Comparison of ENCODE assay signal across 14 cellular contexts in the genomic region with DNA sequence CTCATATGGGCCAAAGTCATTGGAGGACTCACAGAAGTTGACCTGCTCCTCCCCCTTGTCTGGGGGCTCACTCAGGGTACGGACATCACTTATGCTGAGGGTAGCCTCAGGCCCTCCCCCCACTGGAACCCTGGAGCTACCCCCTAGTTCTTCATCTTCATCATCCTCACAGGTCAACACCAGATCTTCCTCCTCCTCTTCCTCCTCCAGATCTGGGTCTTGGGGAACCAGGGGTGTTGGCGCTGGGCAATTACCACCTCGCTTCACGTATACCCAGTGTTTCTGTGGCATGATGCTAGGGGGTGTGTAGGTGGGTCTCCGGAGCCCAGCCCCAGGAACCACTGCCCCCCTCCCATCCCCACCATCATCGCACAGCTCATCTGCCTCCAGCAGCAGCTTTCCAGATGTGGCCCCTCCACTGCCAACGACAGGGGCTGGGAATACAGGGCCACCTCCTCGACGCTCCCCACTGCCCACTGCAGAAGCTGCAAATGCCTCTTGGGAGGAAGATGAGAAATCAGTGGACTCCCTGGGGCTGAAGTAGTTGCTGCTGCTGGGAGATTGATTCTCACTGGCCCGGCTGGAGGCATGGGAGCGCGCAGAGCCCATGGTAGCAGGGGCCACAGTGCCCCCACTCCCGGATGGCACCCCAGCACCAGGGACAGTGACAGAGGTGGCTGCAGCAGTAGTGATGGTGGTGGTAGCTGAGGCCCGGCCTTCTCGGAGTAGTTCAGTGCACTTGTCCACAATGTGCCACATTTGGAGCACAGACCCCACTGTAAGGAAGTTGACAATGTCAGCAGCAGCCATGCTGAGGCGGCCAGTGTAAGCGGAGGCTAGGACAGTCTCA. TPM values are rescaled to one million over a fixed set of nuclear protein-coding genes. Genes with fewer than 3 reads are reported as not detected.
A peak's percentile ranks its signal among the peaks of the same experiment; 100 is the strongest.
DNase-seq lines count a peak whose midpoint lies in the region; ATAC-seq, FAIRE-seq and TF ChIP-seq lines count a peak whose summit lies in the region.
"Had no signal": no experiment of that assay in that cellular context is flagged by ENCODE, and none has a peak within 500 bp of the region (broad histone marks: within the 10 kb centered on the region; RNA-seq: fewer than 3 reads in every experiment).

No MANE protein-coding gene starts in this region.

- in situ Hi-C loops in HepG2 (cut with HindIII; ENCODE audit: extremely low pct_ligation_motif_present, low pct_unique_long_range_greater_than_20kb): no loop called here

- TF ChIP-seq EP300 in HepG2 (IDR thresholded peaks at IDR 0.05; ENCODE audit: low read depth in 2 of 2, low read length in 2 of 2) (no peak), HepG2 (CRISPR knock-in tag; IDR thresholded peaks at IDR 0.05; ENCODE audit: borderline replicate concordance) (no peak)

- H3K9ac ChIP-seq in HepG2 (ENCODE audit: insufficient read depth, low read depth, low read length): no peak overlapping the region

- WGBS in HepG2 (ENCODE audit: low lambda C conversion rate): 93% methylated on average over 15 of the region's 17 CpGs
- 93% methylated on average over 2 of the region's 17 CpGs for whole genome bisulfite sequencing in right lobe of liver (ENCODE audit: insufficient coverage, low coverage, low lambda C conversion rate, missing lambda C conversion rate)

- no peak for TF ChIP-seq RAD21 in HepG2 (CRISPR knock-in tag; IDR thresholded peaks at IDR 0.05)

- H3K4me1 ChIP-seq in HepG2 (ENCODE audit: insufficient read depth, low read length): peaks cover 52% of the 10 kb centered on the region
- peaks cover 0 to 53% (median 6%) of the 10 kb centered on the region in 4 donors for H3K4me1 ChIP-seq in right lobe of liver
- H3K4me1 ChIP-seq in vagina: peaks cover 74% of the 10 kb centered on the region

- no peak overlapping the region for H3K27ac Mint-ChIP-seq in activated naive CD8-positive, alpha-beta T cell treated with anti-CD3 and anti-CD28 coated beads, Interleukin-2, amount 50 U/mL, for 24 hours
- peak overlapping the region; percentile 59 for H3K27ac Mint-ChIP-seq in nephron progenitor cell

- H3K4me3 ChIP-seq in HepG2 (replicated peaks in 1 of 3; ENCODE audit: insufficient read depth in 1 of 3, low read depth in 2 of 3, low read length in 3 of 3) (no peak overlapping the region), right lobe of liver (no peak overlapping the region), vagina (no peak overlapping the region)

- peaks cover 3% of the 10 kb centered on the region; the same call in 1 of the 2 replicates for H4K20me1 ChIP-seq in HepG2 (ENCODE audit: insufficient read depth, low read length)

- H3K4me2 ChIP-seq in HepG2 (ENCODE audit: low read depth, low read length): no peak overlapping the region

- CTCF ChIA-PET in HepG2 (lab: Yijun Ruan, JAX; ENCODE audit: low intra/inter-chr PET ratio, low total read pairs): no interaction called here

- H3K9me3 Mint-ChIP-seq in activated naive CD8-positive, alpha-beta T cell treated with anti-CD3 and anti-CD28 coated beads, Interleukin-2, amount 50 U/mL, for 24 hours: no peaks in the 10 kb centered on the region
- H3K9me3 Mint-ChIP-seq in nephron progenitor cell: no peaks in the 10 kb centered on the region

- POLR2A ChIA-PET in HepG2 (lab: Yijun Ruan, JAX): interaction anchor here (2.3 to 3.3 kb wide), 2 partner anchors 27 to 117 kb away, joined by 10 to 26 read pairs; partner anchors contain the start of genes PFDN6 and WDR46

- TF ChIP-seq POLR2A in HepG2 (IDR thresholded peaks at IDR 0.05; ENCODE audit: insufficient read depth in 1 of 2, low read depth in 2 of 2, low read length in 2 of 2) (no peak), right lobe of liver (IDR thresholded peaks at IDR 0.05) (no peak), vagina (IDR thresholded peaks at IDR 0.05) (no peak)

- H3K79me2 ChIP-seq in HepG2 (ENCODE audit: insufficient read depth, low read length): peaks cover 27% of the 10 kb centered on the region

- no peak for FAIRE-seq in HepG2 (lab: Jason Lieb, UNC)

- intact Hi-C loops in HepG2 (cut with micrococcal nuclease; ENCODE audit: unreplicated experiment): no loop called here
- intact Hi-C loops in right lobe of liver (cut with DNase I): no loop called here
- intact Hi-C loops in vagina (cut with DNase I): loop anchor here (5.0 kb wide), 1 partner anchor 101 kb away; the partner anchor contains the start of gene CUTA

- no peak for DNase-seq in HepG2 (ENCODE audit: low spot score)
- no peak for DNase-seq in right lobe of liver
- DNase-seq in activated naive CD8-positive, alpha-beta T cell treated with anti-CD3 and anti-CD28 coated beads, Interleukin-2, amount 50 U/mL, for 24 hours: no peak
- DNase-seq in nephron progenitor cell: no peak
- peak in 1 of 2 donors; percentile 86 for DNase-seq in vagina (ENCODE audit: extremely low spot score in 2 of 2)
- no peak for DNase-seq in OCI-M1 (lab: John Stamatoyannopoulos, UW)
- no peak for DNase-seq in NCI-H82 treated with DMSO at 0.1 percent for 48 hours (lab: John Stamatoyannopoulos, UW; ENCODE audit: unreplicated experiment)
- DNase-seq: cortex of kidney; Kasumi-1; NCI-H226; stimulated activated CD4-positive, alpha-beta T cell treated with anti-CD3 and anti-CD28 coated beads, Interleukin-15, amount 100 ng/mL, for 24 hours had no signal

- H3K27me3 Mint-ChIP-seq in activated naive CD8-positive, alpha-beta T cell treated with anti-CD3 and anti-CD28 coated beads, Interleukin-2, amount 50 U/mL, for 24 hours: no peaks in the 10 kb centered on the region
- peaks cover 46% of the 10 kb centered on the region for H3K27me3 Mint-ChIP-seq in nephron progenitor cell (ENCODE audit: low read depth, poor library complexity)

- no peak for TF ChIP-seq CTCF in HepG2 (CRISPR knock-in tag; IDR thresholded peaks at IDR 0.05)
- no peak for TF ChIP-seq CTCF in right lobe of liver (IDR thresholded peaks at IDR 0.05)
- TF ChIP-seq CTCF in nephron progenitor cell (IDR thresholded peaks at IDR 0.05): no peak
- no peak for TF ChIP-seq CTCF in vagina (IDR thresholded peaks at IDR 0.05)

- no peak overlapping the region for H2AFZ ChIP-seq in HepG2 (ENCODE audit: low read length)

- peak overlapping the region; percentile 72 for H3K4me3 Mint-ChIP-seq in activated naive CD8-positive, alpha-beta T cell treated with anti-CD3 and anti-CD28 coated beads, Interleukin-2, amount 50 U/mL, for 24 hours
- peak overlapping the region; percentile 96 for H3K4me3 Mint-ChIP-seq in nephron progenitor cell

- H3K4me1 Mint-ChIP-seq in activated naive CD8-positive, alpha-beta T cell treated with anti-CD3 and anti-CD28 coated beads, Interleukin-2, amount 50 U/mL, for 24 hours: peaks cover 79% of the 10 kb centered on the region
- peaks cover 90% of the 10 kb centered on the region for H3K4me1 Mint-ChIP-seq in nephron progenitor cell

- no TSS peak for BruUV-seq in HepG2 (replicated peaks; lab: Mats Ljungman, UMichigan)

- H3K9me3 ChIP-seq in HepG2 (ENCODE audit: low read length) (no peaks in the 10 kb centered on the region), right lobe of liver (no peaks in the 10 kb centered on the region), vagina (no peaks in the 10 kb centered on the region)
- H3K9me3 ChIP-seq: heart left ventricle, SJCRH30 had no signal

- H3K36me3 ChIP-seq in HepG2 (replicated peaks in 1 of 2; ENCODE audit: control insufficient read depth in 1 of 2, insufficient read depth in 2 of 2, low read length in 2 of 2): peaks cover 5 to 25% of the 10 kb centered on the region in 2 experiments
- H3K36me3 ChIP-seq in right lobe of liver: peaks cover 0 to 22% (median 5%) of the 10 kb centered on the region in 4 donors
- H3K36me3 ChIP-seq in vagina: peaks cover 0 to 24% of the 10 kb centered on the region in 2 donors

- H3K36me3 Mint-ChIP-seq in activated naive CD8-positive, alpha-beta T cell treated with anti-CD3 and anti-CD28 coated beads, Interleukin-2, amount 50 U/mL, for 24 hours (ENCODE audit: low read depth): peaks cover 43% of the 10 kb centered on the region
- peaks cover 28% of the 10 kb centered on the region for H3K36me3 Mint-ChIP-seq in nephron progenitor cell (ENCODE audit: low read depth)

- ATAC-seq in HepG2 (no peak), right lobe of liver (no peak), GM18868 (IDR thresholded peaks at IDR 0.05; ENCODE audit: unreplicated experiment) (no peak)
- no peak for ATAC-seq in activated naive CD8-positive, alpha-beta T cell treated with anti-CD3 and anti-CD28 coated beads, Interleukin-2, amount 50 U/mL, for 24 hours

- H3K27ac ChIP-seq in HepG2 (ENCODE audit: extremely low read length, insufficient read depth, low read length) (peak overlapping the region; percentile 41), right lobe of liver (no peak overlapping the region), vagina (peak overlapping the region; percentile 99)
- H3K27ac ChIP-seq: SJCRH30 had no signal

- H3K27me3 ChIP-seq in HepG2 (ENCODE audit: control insufficient read depth in 1 of 2, insufficient read depth in 2 of 2, low read length in 2 of 2) (no peaks in the 10 kb centered on the region; a peak in 1 of 5 replicates), right lobe of liver (no peaks in the 10 kb centered on the region), vagina (no peaks in the 10 kb centered on the region)
- H3K27me3 ChIP-seq: heart left ventricle, SJCRH30 had no signal

RNA-seq across cellular contexts. Expression of gene ZBTB22, which starts 1.6 kb away (rescaled TPM):
- total RNA-seq in HepG2 (2016; rRNA removed; fragmentation: Illumina TruSeq; extraction: Trizol): 6.6 and 8.0 TPM in 2 replicates
- 2.3 and 2.6 TPM in 2 replicates for total RNA-seq in HepG2 (2016; cell fraction: cytosol; rRNA removed; fragmentation: Illumina TruSeq; extraction: Trizol; ENCODE audit: low read depth)
- total RNA-seq in HepG2 (2016; cell fraction: insoluble cytoplasmic fraction; rRNA removed; fragmentation: Illumina TruSeq; extraction: Trizol): 5.5 and 8.7 TPM in 2 replicates
- total RNA-seq in HepG2 (2016; cell fraction: membrane; rRNA removed; fragmentation: Illumina TruSeq; extraction: Trizol): 7.1 and 7.2 TPM in 2 replicates
- 5.7 and 6.4 TPM in 2 replicates for total RNA-seq in HepG2 (2016; cell fraction: nucleus; rRNA removed; fragmentation: Illumina TruSeq; extraction: Trizol)
- polyA plus RNA-seq in HepG2 (2011; rRNA removed): 10.6 and 13.4 TPM in 2 replicates
- 8.3 and 11.3 TPM in 2 replicates for polyA plus RNA-seq in HepG2 (2011; cell fraction: cytosol; rRNA removed)
- 21.6 and 22.3 TPM in 2 replicates for polyA plus RNA-seq in HepG2 (2011; cell fraction: nucleus; rRNA removed)
- polyA plus RNA-seq in HepG2 (2012): 7.0 and 7.7 TPM in 2 replicates
- 1.6 and 1.7 TPM in 2 replicates for polyA plus RNA-seq in HepG2 (2016; cell fraction: cytosol; fragmentation: Illumina TruSeq; extraction: Trizol; ENCODE audit: low read depth)
- 6.1 and 6.4 TPM in 2 replicates for polyA plus RNA-seq in HepG2 (2016; cell fraction: insoluble cytoplasmic fraction; fragmentation: Illumina TruSeq; extraction: Trizol; ENCODE audit: low read depth)
- polyA plus RNA-seq in HepG2 (2016; cell fraction: membrane; fragmentation: Illumina TruSeq; extraction: Trizol; ENCODE audit: low read depth): 5.8 and 6.0 TPM in 2 replicates
- 12.9 TPM in 2 replicates for polyA plus RNA-seq in HepG2 (2016; cell fraction: nucleus; fragmentation: Illumina TruSeq; extraction: Trizol; ENCODE audit: insufficient read depth, low read depth)
- 17.5 and 28.0 TPM in 2 replicates for polyA minus RNA-seq in HepG2 (2011; rRNA and poly(A)+ RNA removed; ENCODE audit: low replicate concordance)
- 5.7 and 6.2 TPM in 2 replicates for polyA minus RNA-seq in HepG2 (2011; cell fraction: cytosol; rRNA and poly(A)+ RNA removed)
- polyA minus RNA-seq in HepG2 (2011; cell fraction: nucleus; rRNA and poly(A)+ RNA removed): 7.8 and 9.8 TPM in 2 replicates
- 1 to 10 TPM; 2.9 to 6.8 (median 4.9) TPM for total RNA-seq in right lobe of liver
- total RNA-seq in vagina: 18.4 TPM

RNA-seq across cellular contexts. Expression of gene TAPBP, which starts 2.1 kb away (rescaled TPM):
- total RNA-seq in HepG2 (2016; rRNA removed; fragmentation: Illumina TruSeq; extraction: Trizol) (16.4 and 32.3 TPM in 2 replicates), right lobe of liver (100 to 1,000 TPM in 5 of 6 experiments, 10 to 100 TPM in 1; 89.2 to 140 (median 124) TPM), vagina (59.9 TPM)
- total RNA-seq in HepG2 (2016; cell fraction: cytosol; rRNA removed; fragmentation: Illumina TruSeq; extraction: Trizol; ENCODE audit: low read depth): 3.4 and 4.1 TPM in 2 replicates
- total RNA-seq in HepG2 (2016; cell fraction: insoluble cytoplasmic fraction; rRNA removed; fragmentation: Illumina TruSeq; extraction: Trizol): 13.6 and 35.0 TPM in 2 replicates
- 11.4 and 11.8 TPM in 2 replicates for total RNA-seq in HepG2 (2016; cell fraction: membrane; rRNA removed; fragmentation: Illumina TruSeq; extraction: Trizol)
- 44.6 and 52.1 TPM in 2 replicates for total RNA-seq in HepG2 (2016; cell fraction: nucleus; rRNA removed; fragmentation: Illumina TruSeq; extraction: Trizol)
- polyA plus RNA-seq in HepG2 (2011; rRNA removed): 27.4 and 34.1 TPM in 2 replicates
- 14.8 and 18.3 TPM in 2 replicates for polyA plus RNA-seq in HepG2 (2011; cell fraction: cytosol; rRNA removed)
- polyA plus RNA-seq in HepG2 (2011; cell fraction: nucleus; rRNA removed): 62.2 and 64.2 TPM in 2 replicates
- 21.4 and 27.7 TPM in 2 replicates for polyA plus RNA-seq in HepG2 (2012)
- 3.1 and 3.4 TPM in 2 replicates for polyA plus RNA-seq in HepG2 (2016; cell fraction: cytosol; fragmentation: Illumina TruSeq; extraction: Trizol; ENCODE audit: low read depth)
- polyA plus RNA-seq in HepG2 (2016; cell fraction: insoluble cytoplasmic fraction; fragmentation: Illumina TruSeq; extraction: Trizol; ENCODE audit: low read depth): 15.2 and 22.3 TPM in 2 replicates
- polyA plus RNA-seq in HepG2 (2016; cell fraction: membrane; fragmentation: Illumina TruSeq; extraction: Trizol; ENCODE audit: low read depth): 9.3 and 9.6 TPM in 2 replicates
- 88.3 and 92.5 TPM in 2 replicates for polyA plus RNA-seq in HepG2 (2016; cell fraction: nucleus; fragmentation: Illumina TruSeq; extraction: Trizol; ENCODE audit: insufficient read depth, low read depth)
- polyA minus RNA-seq in HepG2 (2011; rRNA and poly(A)+ RNA removed; ENCODE audit: low replicate concordance): 44.2 and 51.1 TPM in 2 replicates
- polyA minus RNA-seq in HepG2 (2011; cell fraction: cytosol; rRNA and poly(A)+ RNA removed): 23.7 and 33.9 TPM in 2 replicates
- 18.7 and 22.5 TPM in 2 replicates for polyA minus RNA-seq in HepG2 (2011; cell fraction: nucleus; rRNA and poly(A)+ RNA removed)

RNA-seq across cellular contexts. Expression of gene DAXX, which starts 6.8 kb away (rescaled TPM):
- total RNA-seq in HepG2 (2016; rRNA removed; fragmentation: Illumina TruSeq; extraction: Trizol) (48.9 and 49.4 TPM in 2 replicates), right lobe of liver (10 to 100 TPM; 11.3 to 28.8 (median 19.5) TPM), vagina (32.2 TPM)
- total RNA-seq in HepG2 (2016; cell fraction: cytosol; rRNA removed; fragmentation: Illumina TruSeq; extraction: Trizol; ENCODE audit: low read depth): 9.4 and 11.8 TPM in 2 replicates
- total RNA-seq in HepG2 (2016; cell fraction: insoluble cytoplasmic fraction; rRNA removed; fragmentation: Illumina TruSeq; extraction: Trizol): 39.5 and 51.1 TPM in 2 replicates
- 35.4 and 40.7 TPM in 2 replicates for total RNA-seq in HepG2 (2016; cell fraction: membrane; rRNA removed; fragmentation: Illumina TruSeq; extraction: Trizol)
- total RNA-seq in HepG2 (2016; cell fraction: nucleus; rRNA removed; fragmentation: Illumina TruSeq; extraction: Trizol): 28.1 and 35.0 TPM in 2 replicates
- 21.5 and 21.8 TPM in 2 replicates for polyA plus RNA-seq in HepG2 (2011; rRNA removed)
- polyA plus RNA-seq in HepG2 (2011; cell fraction: cytosol; rRNA removed): 8.9 and 9.8 TPM in 2 replicates
- polyA plus RNA-seq in HepG2 (2011; cell fraction: nucleus; rRNA removed): 37.6 and 42.8 TPM in 2 replicates
- polyA plus RNA-seq in HepG2 (2012): 28.0 and 40.6 TPM in 2 replicates
- 9.5 and 11.3 TPM in 2 replicates for polyA plus RNA-seq in HepG2 (2016; cell fraction: cytosol; fragmentation: Illumina TruSeq; extraction: Trizol; ENCODE audit: low read depth)
- polyA plus RNA-seq in HepG2 (2016; cell fraction: insoluble cytoplasmic fraction; fragmentation: Illumina TruSeq; extraction: Trizol; ENCODE audit: low read depth): 46.2 and 62.5 TPM in 2 replicates
- 27.7 and 31.8 TPM in 2 replicates for polyA plus RNA-seq in HepG2 (2016; cell fraction: membrane; fragmentation: Illumina TruSeq; extraction: Trizol; ENCODE audit: low read depth)
- 75.8 and 76.6 TPM in 2 replicates for polyA plus RNA-seq in HepG2 (2016; cell fraction: nucleus; fragmentation: Illumina TruSeq; extraction: Trizol; ENCODE audit: insufficient read depth, low read depth)
- 15.6 and 16.1 TPM in 2 replicates for polyA minus RNA-seq in HepG2 (2011; rRNA and poly(A)+ RNA removed; ENCODE audit: low replicate concordance)
- 7.0 and 9.3 TPM in 2 replicates for polyA minus RNA-seq in HepG2 (2011; cell fraction: cytosol; rRNA and poly(A)+ RNA removed)
- polyA minus RNA-seq in HepG2 (2011; cell fraction: nucleus; rRNA and poly(A)+ RNA removed): 10.8 and 15.5 TPM in 2 replicates

RNA-seq across cellular contexts. Expression of gene RGL2, which starts 17.2 kb away (rescaled TPM):
- total RNA-seq in HepG2 (2016; rRNA removed; fragmentation: Illumina TruSeq; extraction: Trizol): 16.5 and 22.9 TPM in 2 replicates
- total RNA-seq in HepG2 (2016; cell fraction: cytosol; rRNA removed; fragmentation: Illumina TruSeq; extraction: Trizol; ENCODE audit: low read depth): 5.6 and 5.8 TPM in 2 replicates
- total RNA-seq in HepG2 (2016; cell fraction: insoluble cytoplasmic fraction; rRNA removed; fragmentation: Illumina TruSeq; extraction: Trizol): 14.4 and 22.0 TPM in 2 replicates
- 14.1 and 14.8 TPM in 2 replicates for total RNA-seq in HepG2 (2016; cell fraction: membrane; rRNA removed; fragmentation: Illumina TruSeq; extraction: Trizol)
- total RNA-seq in HepG2 (2016; cell fraction: nucleus; rRNA removed; fragmentation: Illumina TruSeq; extraction: Trizol): 21.1 and 24.8 TPM in 2 replicates
- 47.4 and 55.8 TPM in 2 replicates for polyA plus RNA-seq in HepG2 (2011; rRNA removed)
- polyA plus RNA-seq in HepG2 (2011; cell fraction: cytosol; rRNA removed): 24.1 and 32.5 TPM in 2 replicates
- polyA plus RNA-seq in HepG2 (2011; cell fraction: nucleus; rRNA removed): 260 and 280 TPM in 2 replicates
- 33.1 and 35.4 TPM in 2 replicates for polyA plus RNA-seq in HepG2 (2012)
- polyA plus RNA-seq in HepG2 (2016; cell fraction: cytosol; fragmentation: Illumina TruSeq; extraction: Trizol; ENCODE audit: low read depth): 4.2 and 4.6 TPM in 2 replicates
- 12.1 and 14.6 TPM in 2 replicates for polyA plus RNA-seq in HepG2 (2016; cell fraction: insoluble cytoplasmic fraction; fragmentation: Illumina TruSeq; extraction: Trizol; ENCODE audit: low read depth)
- 9.4 and 10.4 TPM in 2 replicates for polyA plus RNA-seq in HepG2 (2016; cell fraction: membrane; fragmentation: Illumina TruSeq; extraction: Trizol; ENCODE audit: low read depth)
- 53.5 and 54.5 TPM in 2 replicates for polyA plus RNA-seq in HepG2 (2016; cell fraction: nucleus; fragmentation: Illumina TruSeq; extraction: Trizol; ENCODE audit: insufficient read depth, low read depth)
- 47.5 and 84.0 TPM in 2 replicates for polyA minus RNA-seq in HepG2 (2011; rRNA and poly(A)+ RNA removed; ENCODE audit: low replicate concordance)
- polyA minus RNA-seq in HepG2 (2011; cell fraction: cytosol; rRNA and poly(A)+ RNA removed): 16.0 and 18.0 TPM in 2 replicates
- polyA minus RNA-seq in HepG2 (2011; cell fraction: nucleus; rRNA and poly(A)+ RNA removed): 45.7 and 51.1 TPM in 2 replicates
- total RNA-seq in right lobe of liver: 10 to 100 TPM; 15.1 to 30.6 (median 23.3) TPM
- total RNA-seq in vagina: 41.5 TPM

RNA-seq across cellular contexts. Expression of gene PFDN6, which starts 26.6 kb away (rescaled TPM):
- 87.0 and 118 TPM in 2 replicates for total RNA-seq in HepG2 (2016; rRNA removed; fragmentation: Illumina TruSeq; extraction: Trizol)
- 21.9 and 25.1 TPM in 2 replicates for total RNA-seq in HepG2 (2016; cell fraction: cytosol; rRNA removed; fragmentation: Illumina TruSeq; extraction: Trizol; ENCODE audit: low read depth)
- total RNA-seq in HepG2 (2016; cell fraction: insoluble cytoplasmic fraction; rRNA removed; fragmentation: Illumina TruSeq; extraction: Trizol): 97.0 and 123 TPM in 2 replicates
- total RNA-seq in HepG2 (2016; cell fraction: membrane; rRNA removed; fragmentation: Illumina TruSeq; extraction: Trizol): 19.5 and 24.7 TPM in 2 replicates
- total RNA-seq in HepG2 (2016; cell fraction: nucleus; rRNA removed; fragmentation: Illumina TruSeq; extraction: Trizol): 35.5 and 41.4 TPM in 2 replicates
- polyA plus RNA-seq in HepG2 (2011; rRNA removed): 75.5 and 92.2 TPM in 2 replicates
- polyA plus RNA-seq in HepG2 (2011; cell fraction: cytosol; rRNA removed): 41.4 and 48.4 TPM in 2 replicates
- 65.1 and 96.7 TPM in 2 replicates for polyA plus RNA-seq in HepG2 (2011; cell fraction: nucleus; rRNA removed)
- 78.6 and 94.5 TPM in 2 replicates for polyA plus RNA-seq in HepG2 (2012)
- polyA plus RNA-seq in HepG2 (2016; cell fraction: cytosol; fragmentation: Illumina TruSeq; extraction: Trizol; ENCODE audit: low read depth): 20.6 and 21.5 TPM in 2 replicates
- polyA plus RNA-seq in HepG2 (2016; cell fraction: insoluble cytoplasmic fraction; fragmentation: Illumina TruSeq; extraction: Trizol; ENCODE audit: low read depth): 142 and 148 TPM in 2 replicates
- polyA plus RNA-seq in HepG2 (2016; cell fraction: membrane; fragmentation: Illumina TruSeq; extraction: Trizol; ENCODE audit: low read depth): 20.0 and 22.3 TPM in 2 replicates
- polyA plus RNA-seq in HepG2 (2016; cell fraction: nucleus; fragmentation: Illumina TruSeq; extraction: Trizol; ENCODE audit: insufficient read depth, low read depth): 80.0 and 80.7 TPM in 2 replicates
- polyA minus RNA-seq in HepG2 (2011; rRNA and poly(A)+ RNA removed; ENCODE audit: low replicate concordance): 11.7 and 27.1 TPM in 2 replicates
- polyA minus RNA-seq in HepG2 (2011; cell fraction: cytosol; rRNA and poly(A)+ RNA removed): 14.2 and 19.7 TPM in 2 replicates
- 28.1 and 34.1 TPM in 2 replicates for polyA minus RNA-seq in HepG2 (2011; cell fraction: nucleus; rRNA and poly(A)+ RNA removed)
- 10 to 100 TPM; 23.8 to 35.2 (median 27.5) TPM for total RNA-seq in right lobe of liver
- 9.1 TPM for total RNA-seq in vagina

Comparison
In these comparisons a context has a peak if more than half of its experiments do, and no peak if none do; other contexts are left out.
1. H3K27ac ChIP-seq: peak in HepG2 (single experiment) and vagina (single experiment); none in right lobe of liver (0 of 3).